Comparison of ENCODE assay signal across 8 cellular contexts in the genomic region with DNA sequence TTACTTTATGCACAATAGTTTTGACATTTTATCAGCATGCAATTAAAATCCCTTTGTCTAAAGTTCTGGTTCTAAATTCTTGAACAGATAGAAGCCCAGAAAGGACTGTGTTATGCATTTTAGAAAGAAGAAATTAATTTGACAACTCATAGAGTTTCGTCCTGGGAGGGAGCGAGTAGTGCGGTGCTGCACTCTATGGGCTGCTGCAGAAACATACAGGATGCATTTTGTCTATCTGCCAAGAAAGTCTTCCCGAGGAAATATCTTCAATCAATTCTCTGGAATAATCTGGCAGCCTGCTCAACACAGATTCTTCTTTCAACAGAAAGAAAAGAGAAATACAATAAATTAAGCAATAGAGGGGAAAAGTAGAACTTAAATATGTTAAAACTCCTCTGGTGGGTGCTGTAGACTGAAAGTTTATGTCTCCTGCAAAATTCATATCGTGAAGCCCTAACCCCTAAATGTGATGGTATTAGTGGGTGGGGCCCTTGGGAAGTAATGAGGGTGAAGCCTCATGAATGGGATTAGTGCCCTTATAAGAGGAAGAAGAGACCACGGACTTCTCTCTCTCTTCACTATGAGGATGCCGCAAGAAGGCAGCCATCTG. TPM values are rescaled to one million over a fixed set of nuclear protein-coding genes. Genes with fewer than 3 reads are reported as not detected.
DNase-seq lines count a peak whose midpoint lies in the region; ATAC-seq lines count a peak whose summit lies in the region.

No MANE protein-coding gene starts in this region.

- DNase-seq in EH (ENCODE audit: low read depth), result peak; percentile 39
- DNase-seq in NCI-H2171 (lab: John Stamatoyannopoulos, UW), result peak; percentile 11
- peak; percentile 80 for DNase-seq in dermis blood vessel endothelial cell
- peak; percentile 62 for DNase-seq in myocyte (ENCODE audit: low read depth)
- no peak for DNase-seq in activated CD4-positive, CD25-positive, alpha-beta regulatory T cell (lab: John Stamatoyannopoulos, UW)
- DNase-seq in stimulated activated CD4-positive, alpha-beta T cell treated with anti-CD3 and anti-CD28 coated beads, Interleukin-4, amount 100 ng/mL, for 1 hour, result no peak
- DNase-seq in CD1c-positive myeloid dendritic cell (ENCODE audit: extremely low spot score), result no peak

- no peak for ATAC-seq in GM18867 (IDR thresholded peaks at IDR 0.05; ENCODE audit: unreplicated experiment)

RNA-seq across cellular contexts. Expression of gene IFRD1, which starts 39.0 kb away (rescaled TPM):
- total RNA-seq in dermis blood vessel endothelial cell, result 34.1 and 55.5 TPM in 2 replicates
- total RNA-seq in myocyte, result 64.9 and 90.7 TPM in 2 replicates
- 56.8 TPM for polyA plus RNA-seq in myocyte (2012)

Comparison
In these comparisons a context has a peak if more than half of its experiments do, and no peak if none do; other contexts are left out.
1. DNase-seq: peak in EH (single experiment), NCI-H2171 (single experiment), dermis blood vessel endothelial cell (single experiment) and myocyte (single experiment); none in activated CD4-positive, CD25-positive, alpha-beta regulatory T cell (0 of 4), stimulated activated CD4-positive, alpha-beta T cell treated with anti-CD3 and anti-CD28 coated beads, Interleukin-4, amount 100 ng/mL, for 1 hour (single experiment) and CD1c-positive myeloid dendritic cell (single experiment).